In the genomic region with DNA sequence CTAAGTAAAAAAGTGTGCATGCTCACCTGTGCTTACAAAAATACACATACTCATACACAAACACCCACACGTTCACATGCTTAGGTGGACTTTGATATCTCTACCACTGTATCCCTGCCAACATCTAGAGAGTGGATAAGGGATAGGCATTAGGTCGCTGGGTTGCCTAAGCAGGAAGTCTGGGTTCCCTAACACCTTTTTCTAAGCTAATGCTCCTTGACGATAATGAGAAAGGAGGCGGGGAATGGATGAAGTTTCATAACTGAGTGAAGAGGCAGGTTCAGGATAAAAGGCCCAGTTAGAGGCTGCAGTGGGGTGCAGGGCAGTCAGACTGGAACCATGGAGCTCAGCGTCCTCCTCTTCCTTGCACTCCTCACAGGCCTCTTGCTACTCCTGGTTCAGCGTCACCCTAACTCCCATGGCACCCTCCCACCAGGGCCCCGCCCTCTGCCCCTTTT, we compare ENCODE assay signal across 20 cellular contexts. TPM values are rescaled to one million over a fixed set of nuclear protein-coding genes. Genes with fewer than 3 reads are reported as not detected.
DNase-seq lines count a peak whose midpoint lies in the region; ATAC-seq and TF ChIP-seq lines count a peak whose summit lies in the region.
"Had no signal": no experiment of that assay in that cellular context is flagged by ENCODE, and none has a peak within 500 bp of the region (broad histone marks: within the 10 kb centered on the region; RNA-seq: fewer than 3 reads in every experiment).

No MANE protein-coding gene starts in this region.

- peaks cover 7 to 9% of the 10 kb centered on the region in 2 donors for H3K9me3 ChIP-seq in duodenal mucosa (ENCODE audit: control insufficient read depth in 1 of 2, low read length in 2 of 2)
- peaks cover 12% of the 10 kb centered on the region for H3K9me3 ChIP-seq in lower lobe of right lung
- H3K9me3 ChIP-seq in sigmoid colon: peaks cover 0 to 9% (median 0%) of the 10 kb centered on the region in 4 donors
- H3K9me3 ChIP-seq in gastrocnemius medialis: no peaks in the 10 kb centered on the region

- no peaks in the 10 kb centered on the region for H3K36me3 Mint-ChIP-seq in Calu3 (ENCODE audit: insufficient read depth, unreplicated experiment)
- no peaks in the 10 kb centered on the region for H3K36me3 Mint-ChIP-seq in activated naive CD4-positive, alpha-beta T cell treated with anti-CD3 and anti-CD28 coated beads for 36 hours (ENCODE audit: low read depth)

- no peaks in the 10 kb centered on the region for H3K27me3 Mint-ChIP-seq in Calu3 (ENCODE audit: unreplicated experiment)
- no peaks in the 10 kb centered on the region for H3K27me3 Mint-ChIP-seq in activated naive CD4-positive, alpha-beta T cell treated with anti-CD3 and anti-CD28 coated beads for 36 hours (ENCODE audit: low read depth)

- H3K36me3 ChIP-seq in duodenal mucosa (ENCODE audit: control insufficient read depth in 1 of 2, insufficient read depth in 2 of 2, low read length in 2 of 2) (no peaks in the 10 kb centered on the region), lower lobe of right lung (peaks cover 2% of the 10 kb centered on the region), sigmoid colon (no peaks in the 10 kb centered on the region), gastrocnemius medialis (no peaks in the 10 kb centered on the region)

- CTCF ChIA-PET in Calu3 (lab: Charles Lee): interaction anchor here (0.6 to 0.9 kb wide), 2 partner anchors 204 to 1041 kb away, joined by 3 read pairs; no protein-coding TSS in a partner anchor
- CTCF ChIA-PET in activated naive CD4-positive, alpha-beta T cell treated with anti-CD3 and anti-CD28 coated beads for 36 hours (lab: Charles Lee): no interaction called here

- H3K27me3 ChIP-seq in duodenal mucosa (ENCODE audit: control insufficient read depth in 1 of 2, insufficient read depth in 2 of 2, low read length in 2 of 2) (no peaks in the 10 kb centered on the region), lower lobe of right lung (ENCODE audit: low read depth) (no peaks in the 10 kb centered on the region), sigmoid colon (no peaks in the 10 kb centered on the region), gastrocnemius medialis (no peaks in the 10 kb centered on the region)

- ATAC-seq in lower lobe of right lung (peak; percentile 80 to 88), gastrocnemius medialis (no peak)

- H3K9ac ChIP-seq in duodenal mucosa (ENCODE audit: low read depth in 1 of 2, low read length in 2 of 2): no peak overlapping the region

- WGBS in sigmoid colon, 2 donors: 47 to 71% methylated on average over 7 of the region's 7 CpGs

- peak overlapping the region; percentile 21 for H3K27ac Mint-ChIP-seq in Calu3 (ENCODE audit: unreplicated experiment)
- no peak overlapping the region for H3K27ac Mint-ChIP-seq in activated naive CD4-positive, alpha-beta T cell treated with anti-CD3 and anti-CD28 coated beads for 36 hours

- H3K4me1 ChIP-seq in duodenal mucosa (ENCODE audit: control insufficient read depth in 1 of 2, insufficient read depth in 2 of 2, low read length in 2 of 2) (peaks cover 16 to 25% of the 10 kb centered on the region in 2 donors), lower lobe of right lung (peaks cover 13% of the 10 kb centered on the region), sigmoid colon (peaks cover 0 to 27% (median 8%) of the 10 kb centered on the region in 4 donors), gastrocnemius medialis (no peaks in the 10 kb centered on the region)

- peak; percentile 26 for DNase-seq in Calu3
- peak; percentile 79 for DNase-seq in lower lobe of right lung
- no peak for DNase-seq in sigmoid colon
- DNase-seq in gastrocnemius medialis: no peak
- DNase-seq in SKM-1 (lab: John Stamatoyannopoulos, UW; ENCODE audit: unreplicated experiment): no peak
- DNase-seq in activated naive CD4-positive, alpha-beta T cell treated with anti-CD3 and anti-CD28 coated beads for 36 hours: no peak
- DNase-seq in H4 (ENCODE audit: low spot score): no peak
- DNase-seq: COR-L47, EL, HCEC 1CT, KBM-7, NCI-H1417 treated with DMSO at 0.1 percent for 48 hours, NCI-H2029, NCI-H2171, NCI-H446, NCI-H69, RPMI8226, SIG-M5 had no signal

- H3K27ac ChIP-seq in duodenal mucosa (ENCODE audit: low read depth, low read length): peak overlapping the region; percentile 13
- peak overlapping the region; percentile 79 for H3K27ac ChIP-seq in lower lobe of right lung
- H3K27ac ChIP-seq in sigmoid colon: peak overlapping the region in 3 of 4 donors; percentile 65 to 75 (median 70)
- H3K27ac ChIP-seq in gastrocnemius medialis: no peak overlapping the region

- TF ChIP-seq CTCF in Calu3 (IDR thresholded peaks at IDR 0.05; ENCODE audit: unreplicated experiment): no peak
- no peak for TF ChIP-seq CTCF in lower lobe of right lung (IDR thresholded peaks at IDR 0.05)
- TF ChIP-seq CTCF in sigmoid colon (IDR thresholded peaks at IDR 0.05): no peak
- no peak for TF ChIP-seq CTCF in gastrocnemius medialis (IDR thresholded peaks at IDR 0.05 in 4 of 5, conservative IDR thresholded peaks at IDR 0.05 in 1 of 5)

- intact Hi-C loops in Calu3 (cut with micrococcal nuclease; ENCODE audit: unreplicated experiment): no loop called here
- intact Hi-C loops in lower lobe of right lung (cut with DNase I): no loop called here
- intact Hi-C loops in sigmoid colon (cut with DNase I): no loop called here
- intact Hi-C loops in gastrocnemius medialis (cut with DNase I; ENCODE audit: low total_unique reads): no loop called here
- intact Hi-C loops in activated naive CD4-positive, alpha-beta T cell treated with anti-CD3 and anti-CD28 coated beads for 36 hours (cut with micrococcal nuclease): no loop called here

- H3K4me3 ChIP-seq in duodenal mucosa (ENCODE audit: low read depth in 1 of 2, low read length in 2 of 2): peak overlapping the region; percentile 33 to 42
- peak overlapping the region; percentile 55 for H3K4me3 ChIP-seq in lower lobe of right lung
- no peak overlapping the region for H3K4me3 ChIP-seq in sigmoid colon
- no peak overlapping the region for H3K4me3 ChIP-seq in gastrocnemius medialis

- H3K9me3 Mint-ChIP-seq in Calu3 (ENCODE audit: low read depth, unreplicated experiment): peaks cover 5% of the 10 kb centered on the region
- peaks cover 16% of the 10 kb centered on the region for H3K9me3 Mint-ChIP-seq in activated naive CD4-positive, alpha-beta T cell treated with anti-CD3 and anti-CD28 coated beads for 36 hours

- TF ChIP-seq EP300 in sigmoid colon (IDR thresholded peaks at IDR 0.05): no peak

- no peak for TF ChIP-seq POLR2A in sigmoid colon (IDR thresholded peaks at IDR 0.05)
- TF ChIP-seq POLR2A in gastrocnemius medialis (IDR thresholded peaks at IDR 0.05): no peak

- BruUV-seq in Calu3 (replicated peaks; lab: Mats Ljungman, UMichigan): no TSS peak

- in situ Hi-C loops in gastrocnemius medialis (cut with MboI; ENCODE audit: low sequenced_read_pairs in 4 of 4): no loop called here

- peaks cover 50% of the 10 kb centered on the region for H3K4me1 Mint-ChIP-seq in Calu3 (ENCODE audit: low read depth, unreplicated experiment)
- H3K4me1 Mint-ChIP-seq in activated naive CD4-positive, alpha-beta T cell treated with anti-CD3 and anti-CD28 coated beads for 36 hours (ENCODE audit: low read depth): no peaks in the 10 kb centered on the region

- H3K4me3 Mint-ChIP-seq in Calu3 (ENCODE audit: low read depth, unreplicated experiment): no peak overlapping the region
- no peak overlapping the region for H3K4me3 Mint-ChIP-seq in activated naive CD4-positive, alpha-beta T cell treated with anti-CD3 and anti-CD28 coated beads for 36 hours

RNA-seq across cellular contexts. Expression of gene CYP2A7, which starts 41.9 kb away (rescaled TPM):
- not detected in 2 replicates for total RNA-seq in Calu3 (2022)
- total RNA-seq in lower lobe of right lung: 0.68 TPM
- total RNA-seq in sigmoid colon: under 1 TPM in 1 of 4 donors, not detected in 3; 0.36 TPM
- not detected for polyA plus RNA-seq in sigmoid colon
- total RNA-seq in gastrocnemius medialis: not detected
- total RNA-seq in activated naive CD4-positive, alpha-beta T cell treated with anti-CD3 and anti-CD28 coated beads for 36 hours: not detected
- total RNA-seq in H4 (2014; rRNA removed; shearing (Covaris generic)): not detected in 2 replicates
- total RNA-seq: OCI-LY7 had no signal

Comparison
In these comparisons a context has a peak if more than half of its experiments do, and no peak if none do; other contexts are left out.
1. DNase-seq: peak in Calu3 (single experiment) and lower lobe of right lung (single experiment); none in sigmoid colon (single experiment), gastrocnemius medialis (0 of 2), SKM-1 (single experiment), activated naive CD4-positive, alpha-beta T cell treated with anti-CD3 and anti-CD28 coated beads for 36 hours (single experiment) and H4 (single experiment).
2. H3K27ac ChIP-seq: peak in duodenal mucosa (single experiment), lower lobe of right lung (single experiment) and sigmoid colon (3 of 4); none in gastrocnemius medialis (0 of 4).
3. H3K4me3 ChIP-seq: peak in duodenal mucosa (2 of 2) and lower lobe of right lung (single experiment); none in sigmoid colon (0 of 4) and gastrocnemius medialis (0 of 4).
4. ATAC-seq: peak in lower lobe of right lung (2 of 2); none in gastrocnemius medialis (0 of 2).